17 cellular contexts compared by ENCODE assay signal in the genomic region with DNA sequence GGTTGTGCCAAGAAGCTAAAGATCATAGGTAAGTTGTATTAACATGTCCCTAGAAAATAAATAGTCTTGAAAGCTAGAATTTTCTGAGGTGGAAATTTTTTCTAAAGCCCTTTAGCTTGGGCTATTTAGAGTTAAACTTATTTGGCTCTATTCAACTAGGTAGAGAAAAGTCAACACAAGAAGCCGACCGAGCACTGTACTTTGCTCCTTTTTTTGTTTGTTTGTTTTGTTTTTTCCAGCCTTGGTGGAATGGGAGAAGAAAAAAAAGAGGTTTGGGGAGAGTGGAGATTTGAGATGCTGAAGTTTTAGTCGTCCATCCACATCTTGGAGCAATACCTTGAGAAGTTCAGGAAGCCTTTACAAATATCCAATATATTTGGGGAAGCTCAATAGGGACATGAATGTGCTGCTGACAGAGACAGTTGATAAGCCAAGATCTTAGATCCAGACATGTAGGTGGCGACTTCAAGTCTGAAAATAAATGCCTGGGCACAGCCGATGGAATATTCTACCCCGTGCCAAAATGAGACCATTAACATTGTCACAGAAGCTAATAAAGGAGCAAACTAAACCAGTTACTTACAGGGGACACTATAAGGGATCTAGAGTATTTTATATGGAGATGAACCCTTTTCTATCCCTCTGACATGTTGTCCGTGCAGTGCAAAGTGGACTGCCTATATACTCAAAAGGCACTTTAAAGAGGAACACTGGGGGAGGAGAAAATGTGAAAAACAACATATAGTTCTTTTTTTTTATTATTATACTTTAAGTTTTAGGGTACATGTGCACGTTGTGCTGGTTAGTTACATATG.
DNase-seq lines count a peak whose midpoint lies in the region; ATAC-seq, FAIRE-seq and TF ChIP-seq lines count a peak whose summit lies in the region.
"Had no signal": no experiment of that assay in that cellular context is flagged by ENCODE, and none has a peak within 500 bp of the region (broad histone marks: within the 10 kb centered on the region; RNA-seq: fewer than 3 reads in every experiment).

No MANE protein-coding gene starts in this region.

- H3K9ac ChIP-seq in liver (ENCODE audit: low read depth in 1 of 2, low read length in 2 of 2): peak overlapping the region in 1 of 2 donors; percentile 43
- H3K9ac ChIP-seq: GM23248 had no signal

- H3K27me3 ChIP-seq in bronchial epithelial cell (ENCODE audit: control insufficient read depth, insufficient read depth, low read length): no peaks in the 10 kb centered on the region
- no peaks in the 10 kb centered on the region for H3K27me3 ChIP-seq in liver (ENCODE audit: control insufficient read depth in 4 of 4, insufficient read depth in 4 of 4, low read length in 3 of 4)
- H3K27me3 ChIP-seq: BE2C had no signal

- peak; percentile 77 for ATAC-seq in left ventricle myocardium superior
- ATAC-seq: A549, GM12878 had no signal

- no peak for DNase-seq in left ventricle myocardium superior
- no peak for DNase-seq in cardiac septum (ENCODE audit: low spot score)
- DNase-seq in bronchial epithelial cell (ENCODE audit: low read depth): peak; percentile 31
- no peak for DNase-seq in GM20000 (ENCODE audit: low spot score)
- no peak for DNase-seq in NCI-H1105 (lab: John Stamatoyannopoulos, UW)
- no peak for DNase-seq in foreskin fibroblast
- DNase-seq: BE2C; CD4-positive, alpha-beta memory T cell; DMS79; GM23248; H7 had no signal

- no peaks in the 10 kb centered on the region for H3K9me3 ChIP-seq in liver (ENCODE audit: control insufficient read depth in 4 of 4, low read length in 3 of 4)
- H3K9me3 ChIP-seq: A549, BE2C had no signal

- WGBS in liver: 27% methylated on average over 8 of the region's 8 CpGs

- H3K36me3 ChIP-seq in bronchial epithelial cell (ENCODE audit: control insufficient read depth, insufficient read depth, low read length) (no peaks in the 10 kb centered on the region), liver (ENCODE audit: control insufficient read depth in 4 of 4, insufficient read depth in 3 of 4, low read depth in 1 of 4, low read length in 3 of 4) (no peaks in the 10 kb centered on the region)
- H3K36me3 ChIP-seq: BE2C had no signal

- H3K27ac ChIP-seq in liver (ENCODE audit: low read depth in 1 of 2, low read length in 2 of 2): peak overlapping the region; percentile 39 to 67
- H3K27ac ChIP-seq: A549, C4-2B, GM23248, HL-60 had no signal

- peak; percentile 26 to 42 for TF ChIP-seq RAD21 in liver (IDR thresholded peaks at IDR 0.05)

- intact Hi-C loops in left ventricle myocardium superior (cut with micrococcal nuclease): no loop called here
- intact Hi-C loops in cardiac septum (cut with DNase I): loop anchor here (10.0 kb wide), 1 partner anchor 58 kb away; no protein-coding TSS in a partner anchor

- FAIRE-seq in bronchial epithelial cell (lab: Jason Lieb, UNC): no peak
- FAIRE-seq: A549, GM12878, GM18507 had no signal

- H3K4me1 ChIP-seq in liver (ENCODE audit: control insufficient read depth in 4 of 4, insufficient read depth in 4 of 4, low read length in 3 of 4): peaks cover 0 to 25% (median 6%) of the 10 kb centered on the region in 4 donors
- H3K4me1 ChIP-seq: A549, BE2C had no signal

- H3K4me3 ChIP-seq in bronchial epithelial cell (ENCODE audit: low read depth, low read length) (no peak overlapping the region), liver (ENCODE audit: low read depth in 1 of 3, low read length in 3 of 3) (peak overlapping the region; percentile 35 to 53 (median 52)), foreskin fibroblast (ENCODE audit: low read depth in 1 of 2, low read length in 2 of 2) (no peak overlapping the region)
- H3K4me3 ChIP-seq: A549, GM12878, GM23248 had no signal

- TF ChIP-seq CTCF in bronchial epithelial cell (IDR thresholded peaks at IDR 0.05; ENCODE audit: insufficient read depth, low read length, severe bottlenecking): no peak
- TF ChIP-seq CTCF in liver (IDR thresholded peaks at IDR 0.05; ENCODE audit: low read depth, low read length, missing input control): no peak
- TF ChIP-seq CTCF in GM20000 (IDR thresholded peaks at IDR 0.05; ENCODE audit: extremely low read depth, missing control alignments): no peak
- no peak for TF ChIP-seq CTCF in foreskin fibroblast (IDR thresholded peaks at IDR 0.05; ENCODE audit: low read depth, low read length)

TF ChIP-seq in liver, 16 proteins besides CTCF, POLR2A, EP300 and RAD21:
- TF ChIP-seq HNF4A (conservative IDR thresholded peaks at IDR 0.05) (peak; percentile 84 to 86), NR2F2 (IDR thresholded peaks at IDR 0.05) (no peak), FOXA2 (IDR thresholded peaks at IDR 0.05) (peak; percentile 83), RXRA (IDR thresholded peaks at IDR 0.05) (peak in 1 of 2 donors; percentile 47), YY1 (IDR thresholded peaks at IDR 0.05) (peak; percentile 64), SP1 (IDR thresholded peaks at IDR 0.05) (peak; percentile 75), FOXA1 (IDR thresholded peaks at IDR 0.05) (peak; percentile 53), HNF4G (IDR thresholded peaks at IDR 0.05) (no peak), TAF1 (conservative IDR thresholded peaks at IDR 0.05) (no peak), EGR1 (IDR thresholded peaks at IDR 0.05; ENCODE audit: low read depth in 2 of 2) (peak in 1 of 2 donors; percentile 29), GABPA (IDR thresholded peaks at IDR 0.05 in 1 of 2, conservative IDR thresholded peaks at IDR 0.05 in 1 of 2) (no peak), JUND (IDR thresholded peaks at IDR 0.05) (peak in 1 of 2 donors; percentile 48)
- TF ChIP-seq, protein P1, sequence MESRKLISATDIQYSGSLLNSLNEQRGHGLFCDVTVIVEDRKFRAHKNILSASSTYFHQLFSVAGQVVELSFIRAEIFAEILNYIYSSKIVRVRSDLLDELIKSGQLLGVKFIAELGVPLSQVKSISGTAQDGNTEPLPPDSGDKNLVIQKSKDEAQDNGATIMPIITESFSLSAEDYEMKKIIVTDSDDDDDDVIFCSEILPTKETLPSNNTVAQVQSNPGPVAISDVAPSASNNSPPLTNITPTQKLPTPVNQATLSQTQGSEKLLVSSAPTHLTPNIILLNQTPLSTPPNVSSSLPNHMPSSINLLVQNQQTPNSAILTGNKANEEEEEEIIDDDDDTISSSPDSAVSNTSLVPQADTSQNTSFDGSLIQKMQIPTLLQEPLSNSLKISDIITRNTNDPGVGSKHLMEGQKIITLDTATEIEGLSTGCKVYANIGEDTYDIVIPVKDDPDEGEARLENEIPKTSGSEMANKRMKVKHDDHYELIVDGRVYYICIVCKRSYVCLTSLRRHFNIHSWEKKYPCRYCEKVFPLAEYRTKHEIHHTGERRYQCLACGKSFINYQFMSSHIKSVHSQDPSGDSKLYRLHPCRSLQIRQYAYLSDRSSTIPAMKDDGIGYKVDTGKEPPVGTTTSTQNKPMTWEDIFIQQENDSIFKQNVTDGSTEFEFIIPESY (IDR thresholded peaks at IDR 0.05): no peak
- TF ChIP-seq, protein P2, sequence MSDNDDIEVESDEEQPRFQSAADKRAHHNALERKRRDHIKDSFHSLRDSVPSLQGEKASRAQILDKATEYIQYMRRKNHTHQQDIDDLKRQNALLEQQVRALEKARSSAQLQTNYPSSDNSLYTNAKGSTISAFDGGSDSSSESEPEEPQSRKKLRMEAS (IDR thresholded peaks at IDR 0.05): no peak
- TF ChIP-seq, protein P3, sequence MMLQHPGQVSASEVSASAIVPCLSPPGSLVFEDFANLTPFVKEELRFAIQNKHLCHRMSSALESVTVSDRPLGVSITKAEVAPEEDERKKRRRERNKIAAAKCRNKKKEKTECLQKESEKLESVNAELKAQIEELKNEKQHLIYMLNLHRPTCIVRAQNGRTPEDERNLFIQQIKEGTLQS (IDR thresholded peaks at IDR 0.05): no peak
- TF ChIP-seq, protein P4, sequence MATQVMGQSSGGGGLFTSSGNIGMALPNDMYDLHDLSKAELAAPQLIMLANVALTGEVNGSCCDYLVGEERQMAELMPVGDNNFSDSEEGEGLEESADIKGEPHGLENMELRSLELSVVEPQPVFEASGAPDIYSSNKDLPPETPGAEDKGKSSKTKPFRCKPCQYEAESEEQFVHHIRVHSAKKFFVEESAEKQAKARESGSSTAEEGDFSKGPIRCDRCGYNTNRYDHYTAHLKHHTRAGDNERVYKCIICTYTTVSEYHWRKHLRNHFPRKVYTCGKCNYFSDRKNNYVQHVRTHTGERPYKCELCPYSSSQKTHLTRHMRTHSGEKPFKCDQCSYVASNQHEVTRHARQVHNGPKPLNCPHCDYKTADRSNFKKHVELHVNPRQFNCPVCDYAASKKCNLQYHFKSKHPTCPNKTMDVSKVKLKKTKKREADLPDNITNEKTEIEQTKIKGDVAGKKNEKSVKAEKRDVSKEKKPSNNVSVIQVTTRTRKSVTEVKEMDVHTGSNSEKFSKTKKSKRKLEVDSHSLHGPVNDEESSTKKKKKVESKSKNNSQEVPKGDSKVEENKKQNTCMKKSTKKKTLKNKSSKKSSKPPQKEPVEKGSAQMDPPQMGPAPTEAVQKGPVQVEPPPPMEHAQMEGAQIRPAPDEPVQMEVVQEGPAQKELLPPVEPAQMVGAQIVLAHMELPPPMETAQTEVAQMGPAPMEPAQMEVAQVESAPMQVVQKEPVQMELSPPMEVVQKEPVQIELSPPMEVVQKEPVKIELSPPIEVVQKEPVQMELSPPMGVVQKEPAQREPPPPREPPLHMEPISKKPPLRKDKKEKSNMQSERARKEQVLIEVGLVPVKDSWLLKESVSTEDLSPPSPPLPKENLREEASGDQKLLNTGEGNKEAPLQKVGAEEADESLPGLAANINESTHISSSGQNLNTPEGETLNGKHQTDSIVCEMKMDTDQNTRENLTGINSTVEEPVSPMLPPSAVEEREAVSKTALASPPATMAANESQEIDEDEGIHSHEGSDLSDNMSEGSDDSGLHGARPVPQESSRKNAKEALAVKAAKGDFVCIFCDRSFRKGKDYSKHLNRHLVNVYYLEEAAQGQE (IDR thresholded peaks at IDR 0.05): no peak

Comparison
In these comparisons a context has a peak if more than half of its experiments do, and no peak if none do; other contexts are left out.
1. H3K4me3 ChIP-seq: peak in liver (3 of 3); none in bronchial epithelial cell (single experiment) and foreskin fibroblast (0 of 2).